In genomic region chr12:106445981-106446380, GRCh38 we compare ENCODE assay signal across 17 cellular contexts.
DNase-seq lines count a peak whose midpoint lies in the region.
"Had no signal": no experiment of that assay in that cellular context is flagged by ENCODE, and none has a peak within 500 bp of the region (broad histone marks: within the 10 kb centered on the region; RNA-seq: fewer than 3 reads in every experiment).

No MANE protein-coding gene starts in this region.

- peak; percentile 88 for DNase-seq in NCI-H146 treated with DMSO at 0.1 percent for 48 hours (lab: John Stamatoyannopoulos, UW; ENCODE audit: unreplicated experiment)
- peak; percentile 80 to 81 for DNase-seq in NCI-H526 (lab: John Stamatoyannopoulos, UW)
- DNase-seq in astrocyte of the hippocampus (ENCODE audit: low read depth, low spot score) = peak; percentile 5
- DNase-seq in NAMALWA (ENCODE audit: low spot score) = no peak
- DNase-seq in Ammon's horn (ENCODE audit: low spot score) = no peak
- no peak for DNase-seq in activated CD4-positive, CD25-positive, alpha-beta regulatory T cell (lab: John Stamatoyannopoulos, UW)
- no peak for DNase-seq in glomerular visceral epithelial cell (ENCODE audit: extremely low spot score)
- DNase-seq: activated CD8-positive, alpha-beta memory T cell treated with anti-CD3 and anti-CD28 coated beads, Interleukin-2, amount 50 U/mL, for 4 hours; CD4-positive, alpha-beta T cell; IMR-90; left ventricle myocardium inferior; naive B cell; NCI-H1694 treated with DMSO at 0.1 percent for 48 hours; ovary; RPMI8226; stimulated activated CD4-positive, alpha-beta T cell treated with anti-CD3 and anti-CD28 coated beads, Interleukin-4, amount 100 ng/mL, for 1 hour; stimulated activated naive CD4-positive, alpha-beta T cell had no signal

Comparison
In these comparisons a context has a peak if more than half of its experiments do, and no peak if none do; other contexts are left out.
1. DNase-seq: peak in NCI-H146 treated with DMSO at 0.1 percent for 48 hours (single experiment), NCI-H526 (2 of 2) and astrocyte of the hippocampus (single experiment); none in NAMALWA (single experiment), Ammon's horn (single experiment), activated CD4-positive, CD25-positive, alpha-beta regulatory T cell (0 of 4) and glomerular visceral epithelial cell (single experiment).